In genomic region chr11:68143310-68143689, GRCh38 we compare ENCODE assay signal across 28 cellular contexts. TPM values are rescaled to one million over a fixed set of nuclear protein-coding genes. Genes with fewer than 3 reads are reported as not detected.
A peak's percentile ranks its signal among the peaks of the same experiment; 100 is the strongest.
DNase-seq lines count a peak whose midpoint lies in the region; ATAC-seq, FAIRE-seq and TF ChIP-seq lines count a peak whose summit lies in the region.
"Had no signal": no experiment of that assay in that cellular context is flagged by ENCODE, and none has a peak within 500 bp of the region (broad histone marks: within the 10 kb centered on the region; RNA-seq: fewer than 3 reads in every experiment).

No MANE protein-coding gene starts in this region.

- BruUV-seq in HepG2 (replicated peaks; lab: Mats Ljungman, UMichigan) (no TSS peak), Panc1 (replicated peaks; lab: Mats Ljungman, UMichigan) (no TSS peak)

- no peak overlapping the region for H4K8ac ChIP-seq in neuronal stem cell (ENCODE audit: low read depth, low read length)

- H3K4me1 ChIP-seq in HepG2 (ENCODE audit: insufficient read depth, low read length) (peaks cover 91% of the 10 kb centered on the region), right lobe of liver (peaks cover 0 to 53% (median 23%) of the 10 kb centered on the region in 4 donors), Panc1 (ENCODE audit: control insufficient read depth, insufficient read depth, low read length) (peaks cover 44% of the 10 kb centered on the region), neuronal stem cell (ENCODE audit: control insufficient read depth in 2 of 2, insufficient read depth in 1 of 2, low read depth in 1 of 2, low read length in 2 of 2) (peaks cover 0 to 7% of the 10 kb centered on the region in 2 donors)

- no peak overlapping the region for H3K18ac ChIP-seq in neuronal stem cell (ENCODE audit: low read length)

- WGBS in HepG2 (ENCODE audit: low lambda C conversion rate): 82% methylated on average over 4 of the region's 4 CpGs
- WGBS in right lobe of liver (ENCODE audit: insufficient coverage, low coverage, low lambda C conversion rate, missing lambda C conversion rate): 43% methylated on average over 1 of the region's 4 CpGs
- WGBS in neuronal stem cell (ENCODE audit: extremely low coverage in 2 of 2, insufficient read length in 2 of 2, insufficient replicate concordance in 1 of 2), 2 donors: no CpG with 5 or more reads among the region's 4 CpGs

- H3K9me3 ChIP-seq in HepG2 (ENCODE audit: low read length): no peaks in the 10 kb centered on the region
- no peaks in the 10 kb centered on the region for H3K9me3 ChIP-seq in right lobe of liver
- H3K9me3 ChIP-seq in Panc1 (ENCODE audit: control insufficient read depth, insufficient read depth, low read depth, low read length): no peaks in the 10 kb centered on the region
- H3K9me3 ChIP-seq in neuronal stem cell (replicated peaks in 1 of 2; ENCODE audit: control insufficient read depth in 2 of 2, insufficient read depth in 1 of 2, low read depth in 1 of 2, low read length in 2 of 2): no peaks in the 10 kb centered on the region

- H4K20me1 ChIP-seq in HepG2 (ENCODE audit: insufficient read depth, low read length): no peaks in the 10 kb centered on the region

- DNase-seq in HepG2 (ENCODE audit: low spot score): no peak
- DNase-seq in right lobe of liver: no peak
- DNase-seq in Panc1 (ENCODE audit: low read depth, low spot score): no peak
- DNase-seq in neuronal stem cell (ENCODE audit: low spot score): no peak
- DNase-seq in EL: no peak
- DNase-seq in SK-N-DZ (ENCODE audit: low spot score): no peak
- no peak for DNase-seq in immature natural killer cell
- DNase-seq: AML-193; DMS 273 treated with DMSO at 0.1 percent for 48 hours; DMS79; GF-D8; Karpas-422; NCI-H1105 treated with DMSO at 0.1 percent for 48 hours; NCI-H146; NCI-H1930; NCI-H446; NCI-H524 treated with DMSO at 0.1 percent for 48 hours; NCI-H774; NK-92 treated with Interleukin-12 subunit alpha and Interleukin-12 subunit beta, amount 100 ng/mL, for 24 hours; PC-3; SHP77 had no signal

- TF ChIP-seq EP300 in HepG2 (IDR thresholded peaks at IDR 0.05; ENCODE audit: low read depth in 2 of 2, low read length in 2 of 2) (no peak), HepG2 (CRISPR knock-in tag; IDR thresholded peaks at IDR 0.05; ENCODE audit: borderline replicate concordance) (no peak)

- H3K4me3 Mint-ChIP-seq in immature natural killer cell: no peak overlapping the region
- H3K4me3 Mint-ChIP-seq: CD14-positive monocyte had no signal

- CTCF ChIA-PET in HepG2 (lab: Yijun Ruan, JAX; ENCODE audit: low intra/inter-chr PET ratio, low total read pairs) (no interaction called here), Panc1 (lab: Charles Lee) (no interaction called here)

- H3K4me2 ChIP-seq in HepG2 (ENCODE audit: low read depth, low read length): no peak overlapping the region
- no peak overlapping the region for H3K4me2 ChIP-seq in neuronal stem cell (ENCODE audit: insufficient read depth, low read length, poor library complexity, severe bottlenecking)

- H2BK120ac ChIP-seq in neuronal stem cell (ENCODE audit: low read depth, low read length): no peak overlapping the region

- H3K14ac ChIP-seq in neuronal stem cell (ENCODE audit: low read length): no peak overlapping the region

- H3K4me3 ChIP-seq in HepG2 (replicated peaks in 1 of 3; ENCODE audit: insufficient read depth in 1 of 3, low read depth in 2 of 3, low read length in 3 of 3) (no peak overlapping the region), right lobe of liver (no peak overlapping the region), Panc1 (ENCODE audit: low read depth in 2 of 2, low read length in 2 of 2) (no peak overlapping the region), neuronal stem cell (ENCODE audit: low read length in 2 of 2) (no peak overlapping the region)

- H3K27me3 ChIP-seq in HepG2 (ENCODE audit: control insufficient read depth in 1 of 2, insufficient read depth in 2 of 2, low read length in 2 of 2) (no peaks in the 10 kb centered on the region; a peak in 1 of 5 replicates), right lobe of liver (no peaks in the 10 kb centered on the region), Panc1 (ENCODE audit: control insufficient read depth, insufficient read depth, low read length) (no peaks in the 10 kb centered on the region), neuronal stem cell (ENCODE audit: control insufficient read depth in 3 of 3, insufficient read depth in 3 of 3, low read depth in 1 of 3, low read length in 3 of 3) (peaks cover 0 to 12% (median 0%) of the 10 kb centered on the region in 3 experiments)

- in situ Hi-C loops in HepG2 (cut with HindIII; ENCODE audit: extremely low pct_ligation_motif_present, low pct_unique_long_range_greater_than_20kb) (no loop called here), Panc1 (cut with HindIII; ENCODE audit: low pct_unique_long_range_greater_than_20kb, low sequenced_read_pairs) (no loop called here)

- H3K9me3 Mint-ChIP-seq in immature natural killer cell: no peaks in the 10 kb centered on the region
- H3K9me3 Mint-ChIP-seq: CD8-positive, alpha-beta memory T cell had no signal

- H3K27me3 Mint-ChIP-seq in immature natural killer cell (ENCODE audit: low read depth in 3 of 3): peaks cover 3 to 10% (median 4%) of the 10 kb centered on the region in 3 donors
- H3K27me3 Mint-ChIP-seq: CD8-positive, alpha-beta memory T cell had no signal

- FAIRE-seq in HepG2 (lab: Jason Lieb, UNC): no peak
- FAIRE-seq: A204.1, GM12891, H1 had no signal

- POLR2A ChIA-PET in HepG2 (lab: Yijun Ruan, JAX) (interaction anchor here (7.7 kb wide), 1 partner anchor 17 kb away, joined by 196 read pairs; no protein-coding TSS in a partner anchor), Panc1 (lab: Charles Lee) (interaction anchor here (0.5 kb wide), 1 partner anchor 719 kb away, joined by 5 read pairs; no protein-coding TSS in a partner anchor)

- H3K23ac ChIP-seq in neuronal stem cell (ENCODE audit: low read depth, low read length, poor library complexity): no peak overlapping the region

- H3K79me1 ChIP-seq in neuronal stem cell (ENCODE audit: low read depth, low read length): peaks cover 1% of the 10 kb centered on the region

- TF ChIP-seq CTCF in HepG2 (CRISPR knock-in tag; IDR thresholded peaks at IDR 0.05) (no peak), right lobe of liver (IDR thresholded peaks at IDR 0.05) (no peak), Panc1 (IDR thresholded peaks at IDR 0.05) (no peak)

- H4K91ac ChIP-seq in neuronal stem cell (ENCODE audit: low read depth, low read length, poor library complexity): no peak overlapping the region

- H2BK15ac ChIP-seq in neuronal stem cell (ENCODE audit: low read length): peak overlapping the region; percentile 1

- H3K27ac ChIP-seq in HepG2 (ENCODE audit: extremely low read length, insufficient read depth, low read length): no peak overlapping the region
- H3K27ac ChIP-seq in right lobe of liver: no peak overlapping the region
- peak overlapping the region; percentile 48; the same call in 1 of the 2 replicates for H3K27ac ChIP-seq in Panc1 (ENCODE audit: low read length)
- H3K27ac ChIP-seq in neuronal stem cell (replicated peaks; ENCODE audit: low read length): no peak overlapping the region
- H3K27ac ChIP-seq: HL-60 had no signal

- no peaks in the 10 kb centered on the region for H3K36me3 Mint-ChIP-seq in immature natural killer cell
- H3K36me3 Mint-ChIP-seq: CD8-positive, alpha-beta memory T cell had no signal

- H3K9ac ChIP-seq in HepG2 (ENCODE audit: insufficient read depth, low read depth, low read length) (no peak overlapping the region), neuronal stem cell (ENCODE audit: low read depth, low read length, poor library complexity) (no peak overlapping the region)

- H2BK5ac ChIP-seq in neuronal stem cell (ENCODE audit: low read length): no peak overlapping the region

- no peak overlapping the region for H3K27ac Mint-ChIP-seq in immature natural killer cell

- H3K36me3 ChIP-seq in HepG2 (replicated peaks in 1 of 2; ENCODE audit: control insufficient read depth in 1 of 2, insufficient read depth in 2 of 2, low read length in 2 of 2) (no peaks in the 10 kb centered on the region), right lobe of liver (no peaks in the 10 kb centered on the region), Panc1 (ENCODE audit: control insufficient read depth, insufficient read depth, low read length) (no peaks in the 10 kb centered on the region), neuronal stem cell (replicated peaks in 1 of 2; ENCODE audit: control insufficient read depth in 2 of 2, insufficient read depth in 2 of 2, low read length in 2 of 2) (no peaks in the 10 kb centered on the region)

- TF ChIP-seq POLR2A in HepG2 (IDR thresholded peaks at IDR 0.05; ENCODE audit: insufficient read depth in 1 of 2, low read depth in 2 of 2, low read length in 2 of 2) (no peak), right lobe of liver (IDR thresholded peaks at IDR 0.05) (no peak)

- ATAC-seq in HepG2 (no peak), right lobe of liver (no peak), Panc1 (no peak)
- ATAC-seq: HCT116, PC-3 had no signal

- TF ChIP-seq RAD21 in HepG2 (CRISPR knock-in tag; IDR thresholded peaks at IDR 0.05): no peak

- H3K79me2 ChIP-seq in HepG2 (ENCODE audit: insufficient read depth, low read length): no peaks in the 10 kb centered on the region

- no peak overlapping the region for H2BK12ac ChIP-seq in neuronal stem cell (ENCODE audit: low read length)

- H2AK5ac ChIP-seq in neuronal stem cell (ENCODE audit: low read depth, low read length): peak overlapping the region; percentile 11

- intact Hi-C loops in HepG2 (cut with micrococcal nuclease; ENCODE audit: unreplicated experiment) (no loop called here), right lobe of liver (cut with DNase I) (no loop called here), Panc1 (cut with micrococcal nuclease; ENCODE audit: unreplicated experiment) (no loop called here)

- H2AFZ ChIP-seq in HepG2 (ENCODE audit: low read length): no peak overlapping the region
- H2AFZ ChIP-seq in neuronal stem cell (ENCODE audit: low read length): no peak overlapping the region

- no peak overlapping the region for H3K4ac ChIP-seq in neuronal stem cell (ENCODE audit: low read length)

- H3K4me1 Mint-ChIP-seq in immature natural killer cell: peaks cover 10 to 25% of the 10 kb centered on the region in 2 donors

RNA-seq across cellular contexts. Expression of gene CHKA, which starts 22.1 kb away (rescaled TPM):
- 83.6 and 92.7 TPM in 2 replicates for total RNA-seq in HepG2 (2016; rRNA removed; fragmentation: Illumina TruSeq; extraction: Trizol)
- total RNA-seq in HepG2 (2016; cell fraction: cytosol; rRNA removed; fragmentation: Illumina TruSeq; extraction: Trizol; ENCODE audit: low read depth): 19.2 and 23.2 TPM in 2 replicates
- total RNA-seq in HepG2 (2016; cell fraction: insoluble cytoplasmic fraction; rRNA removed; fragmentation: Illumina TruSeq; extraction: Trizol): 87.5 and 87.8 TPM in 2 replicates
- total RNA-seq in HepG2 (2016; cell fraction: membrane; rRNA removed; fragmentation: Illumina TruSeq; extraction: Trizol): 52.5 and 57.2 TPM in 2 replicates
- 127 and 148 TPM in 2 replicates for total RNA-seq in HepG2 (2016; cell fraction: nucleus; rRNA removed; fragmentation: Illumina TruSeq; extraction: Trizol)
- 61.1 and 71.6 TPM in 2 replicates for polyA plus RNA-seq in HepG2 (2011; rRNA removed)
- polyA plus RNA-seq in HepG2 (2011; cell fraction: cytosol; rRNA removed): 53.1 and 55.7 TPM in 2 replicates
- polyA plus RNA-seq in HepG2 (2011; cell fraction: nucleus; rRNA removed): 87.9 and 97.8 TPM in 2 replicates
- 57.3 and 69.6 TPM in 2 replicates for polyA plus RNA-seq in HepG2 (2012)
- 17.1 and 18.4 TPM in 2 replicates for polyA plus RNA-seq in HepG2 (2016; cell fraction: cytosol; fragmentation: Illumina TruSeq; extraction: Trizol; ENCODE audit: low read depth)
- 91.8 and 101 TPM in 2 replicates for polyA plus RNA-seq in HepG2 (2016; cell fraction: insoluble cytoplasmic fraction; fragmentation: Illumina TruSeq; extraction: Trizol; ENCODE audit: low read depth)
- polyA plus RNA-seq in HepG2 (2016; cell fraction: membrane; fragmentation: Illumina TruSeq; extraction: Trizol; ENCODE audit: low read depth): 34.6 and 36.0 TPM in 2 replicates
- polyA plus RNA-seq in HepG2 (2016; cell fraction: nucleus; fragmentation: Illumina TruSeq; extraction: Trizol; ENCODE audit: insufficient read depth, low read depth): 309 and 329 TPM in 2 replicates
- 46.2 and 97.9 TPM in 2 replicates for polyA minus RNA-seq in HepG2 (2011; rRNA and poly(A)+ RNA removed; ENCODE audit: low replicate concordance)
- 41.1 and 41.4 TPM in 2 replicates for polyA minus RNA-seq in HepG2 (2011; cell fraction: cytosol; rRNA and poly(A)+ RNA removed)
- polyA minus RNA-seq in HepG2 (2011; cell fraction: nucleus; rRNA and poly(A)+ RNA removed): 84.0 and 96.3 TPM in 2 replicates
- total RNA-seq in right lobe of liver: 10 to 100 TPM; 15.1 to 35.8 (median 28.5) TPM
- total RNA-seq in Panc1 (2021; ENCODE audit: unreplicated experiment): 136 TPM
- polyA plus RNA-seq in Panc1 (2012; ENCODE audit: insufficient read length): 60.6 TPM
- polyA plus RNA-seq in neuronal stem cell (2013, experiment 1 of 2): 21.6 TPM
- polyA plus RNA-seq in neuronal stem cell (2013, experiment 2 of 2): 22.9 TPM
- 38.9 and 43.1 TPM in 2 replicates for polyA plus RNA-seq in SK-N-DZ (2014; cell fraction: cytosol; rRNA removed)
- polyA plus RNA-seq in SK-N-DZ (2014; cell fraction: nucleus; rRNA removed): 52.3 and 76.0 TPM in 2 replicates
- 1 to 10 TPM; 2.7 to 7.5 (median 4.9) TPM for polyA plus RNA-seq in immature natural killer cell
